Comparison of ENCODE assay signal across 10 cellular contexts in the genomic region with DNA sequence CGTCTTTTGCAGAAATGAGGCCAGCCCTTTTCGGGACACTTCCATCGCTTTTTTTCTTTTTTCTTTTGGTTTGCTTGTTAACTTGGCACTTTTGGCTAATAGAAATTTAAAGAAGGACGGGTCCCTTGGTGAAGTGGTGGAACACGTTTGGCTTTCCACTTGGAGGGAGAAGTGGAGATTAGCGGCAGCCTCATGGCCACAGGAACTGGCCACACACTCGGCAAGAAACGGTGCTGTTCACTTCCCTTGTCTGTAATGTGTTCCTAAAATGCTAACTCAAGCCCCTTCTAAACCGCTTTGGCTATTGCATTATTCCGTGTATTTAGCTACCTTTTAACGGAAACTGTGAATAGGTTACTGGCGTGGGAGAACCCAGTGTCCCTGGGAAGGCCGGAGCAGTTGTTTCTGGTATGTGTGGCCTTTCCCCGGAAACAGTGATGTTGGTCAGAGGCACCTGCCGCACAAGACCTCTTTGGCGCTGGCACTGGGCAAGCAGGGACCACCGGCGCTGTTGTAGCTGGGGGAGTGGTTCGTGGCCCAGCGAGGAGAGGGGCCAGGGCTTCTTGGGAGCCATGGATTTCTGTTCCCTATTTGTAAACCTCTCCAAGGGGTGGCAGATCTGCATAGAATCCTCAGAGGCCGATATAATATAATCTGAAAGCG. TPM values are rescaled to one million over a fixed set of nuclear protein-coding genes. Genes with fewer than 3 reads are reported as not detected.
A peak's percentile ranks its signal among the peaks of the same experiment; 100 is the strongest.
DNase-seq lines count a peak whose midpoint lies in the region; ATAC-seq and TF ChIP-seq lines count a peak whose summit lies in the region.
"Had no signal": no experiment of that assay in that cellular context is flagged by ENCODE, and none has a peak within 500 bp of the region (broad histone marks: within the 10 kb centered on the region; RNA-seq: fewer than 3 reads in every experiment).

No MANE protein-coding gene starts in this region.

- no peak for TF ChIP-seq POLR2A in thyroid gland (IDR thresholded peaks at IDR 0.05)

- TF ChIP-seq RAD21 in liver (IDR thresholded peaks at IDR 0.05), result peak in 1 of 2 donors; percentile 7

- H3K36me3 ChIP-seq in liver (ENCODE audit: control insufficient read depth in 4 of 4, insufficient read depth in 3 of 4, low read depth in 1 of 4, low read length in 3 of 4) (no peaks in the 10 kb centered on the region), tibial artery (no peaks in the 10 kb centered on the region), thyroid gland (no peaks in the 10 kb centered on the region)

- DNase-seq in activated effector memory CD4-positive, alpha-beta T cell treated with anti-CD3 and anti-CD28 coated beads, Interleukin-2, amount 50 U/mL, for 16 hours, result peak; percentile 19
- DNase-seq in activated effector memory CD4-positive, alpha-beta T cell treated with Interleukin-2 at 50 U/mL for 16 hours, result no peak
- no peak for DNase-seq in astrocyte of the spinal cord (ENCODE audit: low read depth, low spot score)
- no peak for DNase-seq in tibial artery
- no peak for DNase-seq in SKM-1 (lab: John Stamatoyannopoulos, UW; ENCODE audit: unreplicated experiment)
- no peak for DNase-seq in thyroid gland
- DNase-seq: DMS79, GOT3 had no signal

- H3K9ac ChIP-seq in liver (ENCODE audit: low read depth in 1 of 2, low read length in 2 of 2), result peak overlapping the region in 1 of 2 donors; percentile 71

- in situ Hi-C loops in astrocyte of the spinal cord (cut with HindIII; ENCODE audit: low sequenced_read_pairs), result no loop called here

- intact Hi-C loops in tibial artery (cut with DNase I; ENCODE audit: low total_unique reads) (loop anchor here (2.0 to 5.0 kb wide), 2 partner anchors 37 to 64 kb away; no protein-coding TSS in a partner anchor), thyroid gland (cut with DNase I) (no loop called here)

- no peaks in the 10 kb centered on the region for H3K9me3 ChIP-seq in liver (ENCODE audit: control insufficient read depth in 4 of 4, low read length in 3 of 4)
- H3K9me3 ChIP-seq in tibial artery, result no peaks in the 10 kb centered on the region
- no peaks in the 10 kb centered on the region for H3K9me3 ChIP-seq in thyroid gland

- H3K4me1 ChIP-seq in liver (ENCODE audit: control insufficient read depth in 4 of 4, insufficient read depth in 4 of 4, low read length in 3 of 4), result peaks cover 6 to 34% (median 23%) of the 10 kb centered on the region in 4 donors
- H3K4me1 ChIP-seq in tibial artery, result peaks cover under 1 to 50% (median 41%) of the 10 kb centered on the region in 4 donors
- peaks cover 6 to 16% of the 10 kb centered on the region in 2 donors for H3K4me1 ChIP-seq in thyroid gland

- no peaks in the 10 kb centered on the region for H3K27me3 ChIP-seq in liver (ENCODE audit: control insufficient read depth in 4 of 4, insufficient read depth in 4 of 4, low read length in 3 of 4)
- no peaks in the 10 kb centered on the region for H3K27me3 ChIP-seq in tibial artery
- no peaks in the 10 kb centered on the region for H3K27me3 ChIP-seq in thyroid gland

- H3K4me3 ChIP-seq in astrocyte of the spinal cord (ENCODE audit: low read depth, low read length) (peak overlapping the region; percentile 39), liver (ENCODE audit: low read depth in 1 of 3, low read length in 3 of 3) (peak overlapping the region; percentile 19 to 68 (median 22)), tibial artery (peak overlapping the region; percentile 76 to 85), thyroid gland (replicated peaks in 1 of 3) (no peak overlapping the region)

- H3K27ac ChIP-seq in liver (ENCODE audit: low read depth in 1 of 2, low read length in 2 of 2) (peak overlapping the region; percentile 33 to 64), tibial artery (peak overlapping the region; percentile 92 to 95), thyroid gland (no peak overlapping the region)

- no peak for ATAC-seq in HG03439 (IDR thresholded peaks at IDR 0.05; ENCODE audit: unreplicated experiment)

- TF ChIP-seq CTCF in astrocyte of the spinal cord (IDR thresholded peaks at IDR 0.05; ENCODE audit: low read depth, low read length) (no peak), liver (IDR thresholded peaks at IDR 0.05; ENCODE audit: low read depth, low read length, missing input control) (no peak), tibial artery (IDR thresholded peaks at IDR 0.05) (no peak), thyroid gland (IDR thresholded peaks at IDR 0.05) (no peak)

- WGBS in liver, result 44% methylated on average over 22 of the region's 22 CpGs
- 70 to 71% methylated on average over 21 to 22 of the region's 22 CpGs for WGBS in thyroid gland, 2 donors

TF ChIP-seq in liver, 16 proteins besides CTCF, POLR2A, EP300 and RAD21:
- TF ChIP-seq, protein P1, sequence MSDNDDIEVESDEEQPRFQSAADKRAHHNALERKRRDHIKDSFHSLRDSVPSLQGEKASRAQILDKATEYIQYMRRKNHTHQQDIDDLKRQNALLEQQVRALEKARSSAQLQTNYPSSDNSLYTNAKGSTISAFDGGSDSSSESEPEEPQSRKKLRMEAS (IDR thresholded peaks at IDR 0.05), result no peak
- TF ChIP-seq NR2F2 (IDR thresholded peaks at IDR 0.05) (no peak), RXRA (IDR thresholded peaks at IDR 0.05) (no peak), GABPA (IDR thresholded peaks at IDR 0.05 in 1 of 2, conservative IDR thresholded peaks at IDR 0.05 in 1 of 2) (no peak), HNF4A (conservative IDR thresholded peaks at IDR 0.05) (no peak), TAF1 (conservative IDR thresholded peaks at IDR 0.05) (no peak), HNF4G (IDR thresholded peaks at IDR 0.05) (no peak), EGR1 (IDR thresholded peaks at IDR 0.05; ENCODE audit: low read depth in 2 of 2) (no peak), JUND (IDR thresholded peaks at IDR 0.05) (no peak), YY1 (IDR thresholded peaks at IDR 0.05) (no peak), FOXA2 (IDR thresholded peaks at IDR 0.05) (no peak), FOXA1 (IDR thresholded peaks at IDR 0.05) (no peak)
- TF ChIP-seq, protein P2, sequence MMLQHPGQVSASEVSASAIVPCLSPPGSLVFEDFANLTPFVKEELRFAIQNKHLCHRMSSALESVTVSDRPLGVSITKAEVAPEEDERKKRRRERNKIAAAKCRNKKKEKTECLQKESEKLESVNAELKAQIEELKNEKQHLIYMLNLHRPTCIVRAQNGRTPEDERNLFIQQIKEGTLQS (IDR thresholded peaks at IDR 0.05), result no peak
- TF ChIP-seq, protein P3, sequence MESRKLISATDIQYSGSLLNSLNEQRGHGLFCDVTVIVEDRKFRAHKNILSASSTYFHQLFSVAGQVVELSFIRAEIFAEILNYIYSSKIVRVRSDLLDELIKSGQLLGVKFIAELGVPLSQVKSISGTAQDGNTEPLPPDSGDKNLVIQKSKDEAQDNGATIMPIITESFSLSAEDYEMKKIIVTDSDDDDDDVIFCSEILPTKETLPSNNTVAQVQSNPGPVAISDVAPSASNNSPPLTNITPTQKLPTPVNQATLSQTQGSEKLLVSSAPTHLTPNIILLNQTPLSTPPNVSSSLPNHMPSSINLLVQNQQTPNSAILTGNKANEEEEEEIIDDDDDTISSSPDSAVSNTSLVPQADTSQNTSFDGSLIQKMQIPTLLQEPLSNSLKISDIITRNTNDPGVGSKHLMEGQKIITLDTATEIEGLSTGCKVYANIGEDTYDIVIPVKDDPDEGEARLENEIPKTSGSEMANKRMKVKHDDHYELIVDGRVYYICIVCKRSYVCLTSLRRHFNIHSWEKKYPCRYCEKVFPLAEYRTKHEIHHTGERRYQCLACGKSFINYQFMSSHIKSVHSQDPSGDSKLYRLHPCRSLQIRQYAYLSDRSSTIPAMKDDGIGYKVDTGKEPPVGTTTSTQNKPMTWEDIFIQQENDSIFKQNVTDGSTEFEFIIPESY (IDR thresholded peaks at IDR 0.05), result no peak

RNA-seq across cellular contexts. Expression of a gene that starts 1.0 kb away (rescaled TPM):
- total RNA-seq in liver, result 10 to 100 TPM in 1 of 2 donors, 1 to 10 TPM in 1; 3.1 to 17.8 TPM
- polyA plus RNA-seq in liver, result 100 to 1,000 TPM in 1 of 2 donors, 10 to 100 TPM in 1; 29.2 to 129 TPM
- 1 to 10 TPM in 3 of 4 donors, under 1 TPM in 1; 0.78 to 4.2 (median 3.0) TPM for total RNA-seq in thyroid gland

Comparison
In these comparisons a context has a peak if more than half of its experiments do, and no peak if none do; other contexts are left out.
1. H3K4me3 ChIP-seq: peak in astrocyte of the spinal cord (single experiment), liver (3 of 3) and tibial artery (2 of 2); none in thyroid gland (0 of 3).
2. H3K27ac ChIP-seq: peak in liver (2 of 2) and tibial artery (2 of 2); none in thyroid gland (0 of 3).